ENCODE assay signal across 9 cellular contexts in the genomic region with DNA sequence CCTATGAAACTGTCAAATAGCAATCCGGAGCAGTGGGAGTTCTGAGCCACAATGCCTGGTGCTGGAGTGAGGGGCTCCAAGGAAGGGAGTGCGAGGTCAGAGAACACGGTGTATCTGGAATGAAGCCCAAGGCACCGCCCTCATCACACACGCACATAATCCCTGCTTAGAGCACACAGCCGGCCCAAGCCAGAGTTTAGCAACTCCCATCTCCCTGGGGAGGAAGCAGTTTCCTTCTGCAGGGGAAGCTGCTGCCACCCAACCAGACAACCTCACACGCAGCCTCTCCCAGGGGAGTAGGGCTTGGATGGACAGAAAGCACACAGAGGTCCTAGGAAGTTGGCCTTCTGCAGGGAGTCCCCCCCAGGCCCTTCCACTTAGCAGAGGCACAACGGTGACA. TPM values are rescaled to one million over a fixed set of nuclear protein-coding genes. Genes with fewer than 3 reads are reported as not detected.
A peak's percentile ranks its signal among the peaks of the same experiment; 100 is the strongest.
DNase-seq lines count a peak whose midpoint lies in the region; ATAC-seq, FAIRE-seq and TF ChIP-seq lines count a peak whose summit lies in the region.
"Had no signal": no experiment of that assay in that cellular context is flagged by ENCODE, and none has a peak within 500 bp of the region (broad histone marks: within the 10 kb centered on the region; RNA-seq: fewer than 3 reads in every experiment).

No MANE protein-coding gene starts in this region.

- peaks cover 10% of the 10 kb centered on the region for H3K27me3 Mint-ChIP-seq in endothelial cell (ENCODE audit: unreplicated experiment)

- TF ChIP-seq EP300 in upper lobe of left lung (IDR thresholded peaks at IDR 0.05), result peak in 1 of 4 donors; percentile 12

- peaks cover 44 to 78% (median 58%) of the 10 kb centered on the region in 4 donors for H3K4me1 ChIP-seq in upper lobe of left lung

- H3K4me3 ChIP-seq in MG63 (no peak overlapping the region), upper lobe of left lung (no peak overlapping the region)

- H3K27me3 ChIP-seq in MG63 (no peaks in the 10 kb centered on the region), upper lobe of left lung (no peaks in the 10 kb centered on the region)

- H3K9me3 Mint-ChIP-seq in endothelial cell (ENCODE audit: unreplicated experiment), result no peaks in the 10 kb centered on the region

- peaks cover 38% of the 10 kb centered on the region for H3K4me1 Mint-ChIP-seq in endothelial cell (ENCODE audit: unreplicated experiment)

- DNase-seq in MG63 (peak; percentile 50), amniotic epithelial cell (ENCODE audit: low read depth) (peak; percentile 70), left colon (peak; percentile 83 to 91), upper lobe of left lung (peak in 1 of 2 donors; percentile 57), H54 (ENCODE audit: insufficient read length, low spot score) (no peak), endothelial cell (ENCODE audit: low spot score) (no peak), NCI-H226 (no peak)
- DNase-seq: glutamatergic neuron, H7 had no signal

- intact Hi-C loops in left colon (cut with DNase I, micrococcal nuclease), result no loop called here

- TF ChIP-seq POLR2A in upper lobe of left lung (IDR thresholded peaks at IDR 0.05) (no peak), H54 (IDR thresholded peaks at IDR 0.05; ENCODE audit: low read depth, low read length) (no peak)

- H3K36me3 ChIP-seq in MG63 (peaks cover 8% of the 10 kb centered on the region), upper lobe of left lung (no peaks in the 10 kb centered on the region)

- H3K36me3 Mint-ChIP-seq in endothelial cell (ENCODE audit: low read depth, unreplicated experiment), result no peaks in the 10 kb centered on the region

- H3K27ac ChIP-seq in upper lobe of left lung, result peak overlapping the region in 3 of 4 donors; percentile 2 to 82 (median 30)

- 23 to 32% methylated on average over 4 to 8 of the region's 8 CpGs for WGBS in upper lobe of left lung, 2 donors

- no peak for FAIRE-seq in H54 (lab: Jason Lieb, UNC)

- TF ChIP-seq CTCF in upper lobe of left lung (IDR thresholded peaks at IDR 0.05) (no peak), endothelial cell (IDR thresholded peaks at IDR 0.05; ENCODE audit: unreplicated experiment) (no peak)

- no peak overlapping the region for H3K27ac Mint-ChIP-seq in endothelial cell (ENCODE audit: unreplicated experiment)

- no peaks in the 10 kb centered on the region for H3K9me3 ChIP-seq in MG63
- H3K9me3 ChIP-seq in upper lobe of left lung, result no peaks in the 10 kb centered on the region

- no peak overlapping the region for H3K4me3 Mint-ChIP-seq in endothelial cell (ENCODE audit: unreplicated experiment)

- peak; percentile 79 for ATAC-seq in left colon
- ATAC-seq in upper lobe of left lung (ENCODE audit: low FRiP score in 2 of 2), result peak; percentile 6 to 23

RNA-seq across cellular contexts. Expression of a gene that starts 31.3 kb away (rescaled TPM):
- total RNA-seq in MG63 (2014; rRNA removed; shearing (Covaris generic); ENCODE audit: low replicate concordance), result 61.9 and 80.5 TPM in 2 replicates
- 100 to 1,000 TPM in 1 of 2 donors, 10 to 100 TPM in 1; 89.9 to 132 TPM for total RNA-seq in left colon
- 100 to 1,000 TPM; 117 to 195 (median 157) TPM for total RNA-seq in upper lobe of left lung
- total RNA-seq in endothelial cell (ENCODE audit: unreplicated experiment), result 130 TPM

Comparison
In these comparisons a context has a peak if more than half of its experiments do, and no peak if none do; other contexts are left out.
1. DNase-seq: peak in MG63 (single experiment), amniotic epithelial cell (single experiment) and left colon (2 of 2); none in H54 (single experiment), endothelial cell (single experiment) and NCI-H226 (single experiment).